ENCODE assay signal across 28 cellular contexts in the genomic region with DNA sequence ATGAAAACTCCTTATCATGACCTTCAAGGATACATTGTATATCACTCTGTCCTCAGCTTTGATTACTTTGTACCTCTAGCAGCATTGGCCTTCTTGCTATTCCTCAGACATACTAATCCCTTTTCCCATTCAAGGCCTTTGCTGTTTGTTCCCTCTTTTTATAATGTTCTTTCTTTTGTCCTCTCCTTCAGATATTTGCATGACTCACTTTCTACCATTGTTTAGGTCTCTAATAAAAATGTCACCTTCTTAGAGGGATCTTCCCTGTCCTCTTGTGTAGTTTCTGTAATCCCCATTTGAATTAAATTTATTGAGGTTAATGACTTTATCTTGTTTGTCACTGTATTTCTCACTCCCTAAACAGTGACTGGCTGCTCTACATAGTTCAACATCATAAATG.
"Had no signal": no experiment of that assay in that cellular context is flagged by ENCODE, and none has a peak within 500 bp of the region (broad histone marks: within the 10 kb centered on the region; RNA-seq: fewer than 3 reads in every experiment).

No MANE protein-coding gene starts in this region.

- H3K4me2 ChIP-seq: smooth muscle cell had no signal

- H3K9me3 Mint-ChIP-seq: immature natural killer cell; mesothelial cell of epicardium; naive B cell; natural killer cell; stimulated activated memory B cell treated with anti-CD40 and anti-IgM and Interleukin-4, amounts not matched to agents 10 μg/mL and 1 μg/mL and 100 μg/mL, for 72 hours; stimulated activated naive CD8-positive, alpha-beta T cell treated with anti-CD3 and anti-CD28 coated beads, Interleukin-15, amount 100 ng/mL, for 72 hours had no signal

- H3K4me3 Mint-ChIP-seq: immature natural killer cell; mesothelial cell of epicardium; naive B cell; natural killer cell; stimulated activated memory B cell treated with anti-CD40 and anti-IgM and Interleukin-4, amounts not matched to agents 10 μg/mL and 1 μg/mL and 100 μg/mL, for 72 hours; stimulated activated naive CD8-positive, alpha-beta T cell treated with anti-CD3 and anti-CD28 coated beads, Interleukin-15, amount 100 ng/mL, for 72 hours had no signal

- H3K4me1 Mint-ChIP-seq: immature natural killer cell; naive B cell; natural killer cell; stimulated activated memory B cell treated with anti-CD40 and anti-IgM and Interleukin-4, amounts not matched to agents 10 μg/mL and 1 μg/mL and 100 μg/mL, for 72 hours; stimulated activated naive CD8-positive, alpha-beta T cell treated with anti-CD3 and anti-CD28 coated beads, Interleukin-15, amount 100 ng/mL, for 72 hours had no signal

- H3K9me3 ChIP-seq: left lung, lower lobe of right lung, ovary, right atrium auricular region, right lobe of liver, tibial nerve, upper lobe of left lung, vagina had no signal

- H3K27ac Mint-ChIP-seq: immature natural killer cell; natural killer cell; progenitor cell of endocrine pancreas; stimulated activated memory B cell treated with anti-CD40 and anti-IgM and Interleukin-4, amounts not matched to agents 10 μg/mL and 1 μg/mL and 100 μg/mL, for 72 hours; stimulated activated naive CD8-positive, alpha-beta T cell treated with anti-CD3 and anti-CD28 coated beads, Interleukin-15, amount 100 ng/mL, for 72 hours had no signal

- H3K4me1 ChIP-seq: left lung, lower lobe of right lung, right atrium auricular region, right lobe of liver, tibial nerve, upper lobe of left lung, vagina had no signal

- H3K36me3 Mint-ChIP-seq: natural killer cell had no signal

- FAIRE-seq: islet of Langerhans, kidney had no signal

- H3K36me3 ChIP-seq: ovary, right lobe of liver, vagina had no signal

- H3K27ac ChIP-seq: left lung, lower lobe of right lung, ovary, right atrium auricular region, right lobe of liver, tibial nerve, upper lobe of left lung, vagina had no signal

- H3K4me3 ChIP-seq: left lung, lower lobe of right lung, ovary, right atrium auricular region, right lobe of liver, smooth muscle cell, tibial nerve, upper lobe of left lung, vagina had no signal

- H3K27me3 ChIP-seq: left lung, ovary, right atrium auricular region, right lobe of liver, tibial nerve, upper lobe of left lung, vagina had no signal

- DNase-seq: hypothalamus; immature natural killer cell; kidney; left colon; left lung; lower lobe of right lung; mammary epithelial cell; mesendoderm; naive B cell; natural killer cell; ovary; right lobe of liver; stimulated activated CD4-positive, alpha-beta T cell treated with anti-CD3 and anti-CD28 coated beads, Interleukin-1b, Interleukin-23, amount 100 ng/mL, for 48 hours; stimulated activated CD4-positive, alpha-beta T cell treated with anti-CD3 and anti-CD28 coated beads, Interleukin-2, amount 100 ng/mL, for 48 hours; stimulated activated CD4-positive, alpha-beta T cell treated with anti-CD3 and anti-CD28 coated beads, Interleukin-4, amount 100 ng/mL, for 4 hours; stimulated activated CD8-positive, alpha-beta memory T cell treated with anti-CD3 and anti-CD28 coated beads, Interleukin-4, amount 100 ng/mL, for 48 hours; stimulated activated naive CD4-positive, alpha-beta T cell treated with Interleukin-2 at 50 U/mL for 16 hours; stimulated activated naive CD8-positive, alpha-beta T cell treated with anti-CD3 and anti-CD28 coated beads, Interleukin-15, amount 100 ng/mL, for 72 hours; substantia nigra; upper lobe of left lung had no signal

- H3K27me3 Mint-ChIP-seq: naive B cell; progenitor cell of endocrine pancreas; stimulated activated memory B cell treated with anti-CD40 and anti-IgM and Interleukin-4, amounts not matched to agents 10 μg/mL and 1 μg/mL and 100 μg/mL, for 72 hours; stimulated activated naive CD8-positive, alpha-beta T cell treated with anti-CD3 and anti-CD28 coated beads, Interleukin-15, amount 100 ng/mL, for 72 hours had no signal

- ATAC-seq: left colon; left lung; lower lobe of right lung; natural killer cell; right lobe of liver; stimulated activated memory B cell treated with anti-CD40 and anti-IgM and Interleukin-4, amounts not matched to agents 10 μg/mL and 1 μg/mL and 100 μg/mL, for 72 hours; stimulated activated naive CD8-positive, alpha-beta T cell treated with anti-CD3 and anti-CD28 coated beads, Interleukin-15, amount 100 ng/mL, for 72 hours had no signal
